Comparison of ENCODE assay signal across 1 cellular context in genomic region chr17:41939044-41939695, GRCh38.
A peak's percentile ranks its signal among the peaks of the same experiment; 100 is the strongest.
TF ChIP-seq lines count a peak whose summit lies in the region.

No MANE protein-coding gene starts in this region.

TF ChIP-seq in K562, 482 proteins besides CTCF, POLR2A, EP300 and RAD21:
- TF ChIP-seq GABPB1 (CRISPR knock-in tag; IDR thresholded peaks at IDR 0.05) (0 out of 2 replicates have a peak, but pooled peaks have one; percentile 1), ZNF124 (CRISPR knock-in tag; IDR thresholded peaks at IDR 0.05) (no peak), RBM14 (IDR thresholded peaks at IDR 0.05; ENCODE audit: borderline replicate concordance, insufficient read depth, low read depth, low read length) (no peak)
